In genomic region chr3:141431411-141432378, GRCh38 we compare ENCODE assay signal across 12 cellular contexts. TPM values are rescaled to one million over a fixed set of nuclear protein-coding genes. Genes with fewer than 3 reads are reported as not detected.
DNase-seq lines count a peak whose midpoint lies in the region; ATAC-seq and TF ChIP-seq lines count a peak whose summit lies in the region.
"Had no signal": no experiment of that assay in that cellular context is flagged by ENCODE, and none has a peak within 500 bp of the region (broad histone marks: within the 10 kb centered on the region; RNA-seq: fewer than 3 reads in every experiment).

No MANE protein-coding gene starts in this region.

- H3K9me3 ChIP-seq in Caco-2 (no peaks in the 10 kb centered on the region), adrenal gland (replicated peaks in 1 of 3) (no peaks in the 10 kb centered on the region)
- H3K9me3 ChIP-seq: SJSA1 had no signal

- peaks cover 44% of the 10 kb centered on the region for H3K4me1 Mint-ChIP-seq in Caco-2 (ENCODE audit: low read depth, unreplicated experiment)
- H3K4me1 Mint-ChIP-seq in activated CD8-positive, alpha-beta T cell treated with anti-CD3 and anti-CD28 coated beads, Interleukin-2, amount 10 ng/mL, durations not matched to agents 7 days and 5 days (ENCODE audit: low read depth), result no peaks in the 10 kb centered on the region

- intact Hi-C loops in Caco-2 (cut with micrococcal nuclease; ENCODE audit: unreplicated experiment) (loop anchor here (1.0 kb wide), 1 partner anchor 63 kb away; the partner anchor contains the start of gene ZBTB38), adrenal gland (cut with DNase I) (no loop called here)

- DNase-seq in Caco-2, result peak; percentile 53 to 69
- DNase-seq in amniotic epithelial cell (ENCODE audit: low read depth), result peak; percentile 65
- peak; percentile 34 for DNase-seq in islet precursor cell
- no peak for DNase-seq in RPMI8226
- DNase-seq in UCSD-AML1 (lab: John Stamatoyannopoulos, UW; ENCODE audit: unreplicated experiment), result no peak
- DNase-seq in activated CD8-positive, alpha-beta T cell treated with anti-CD3 and anti-CD28 coated beads, Interleukin-2, amount 10 ng/mL, durations not matched to agents 7 days and 5 days, result no peak
- DNase-seq in adrenal gland, result no peak
- DNase-seq: activated CD4-positive, alpha-beta memory T cell treated with anti-CD3 and anti-CD28 coated beads for 36 hours; natural killer cell had no signal

- H3K27me3 ChIP-seq in Caco-2 (replicated peaks; ENCODE audit: control insufficient read depth, insufficient read depth, low read length) (no peaks in the 10 kb centered on the region), rectal smooth muscle tissue (ENCODE audit: control insufficient read depth, insufficient read depth, low read length) (no peaks in the 10 kb centered on the region), adrenal gland (no peaks in the 10 kb centered on the region)
- H3K27me3 ChIP-seq: SJSA1 had no signal

- peak overlapping the region; percentile 85 for H3K27ac Mint-ChIP-seq in Caco-2 (ENCODE audit: unreplicated experiment)
- H3K27ac Mint-ChIP-seq in activated CD8-positive, alpha-beta T cell treated with anti-CD3 and anti-CD28 coated beads, Interleukin-2, amount 10 ng/mL, durations not matched to agents 7 days and 5 days, result no peak overlapping the region
- H3K27ac Mint-ChIP-seq: activated CD4-positive, alpha-beta memory T cell treated with anti-CD3 and anti-CD28 coated beads for 36 hours; natural killer cell had no signal

- peak overlapping the region; percentile 49 for H3K4me3 Mint-ChIP-seq in Caco-2 (ENCODE audit: unreplicated experiment)
- no peak overlapping the region for H3K4me3 Mint-ChIP-seq in activated CD8-positive, alpha-beta T cell treated with anti-CD3 and anti-CD28 coated beads, Interleukin-2, amount 10 ng/mL, durations not matched to agents 7 days and 5 days
- H3K4me3 Mint-ChIP-seq: activated CD4-positive, alpha-beta memory T cell treated with anti-CD3 and anti-CD28 coated beads for 36 hours; natural killer cell had no signal

- H3K27me3 Mint-ChIP-seq in Caco-2 (ENCODE audit: insufficient read depth, unreplicated experiment), result no peaks in the 10 kb centered on the region
- no peaks in the 10 kb centered on the region for H3K27me3 Mint-ChIP-seq in activated CD8-positive, alpha-beta T cell treated with anti-CD3 and anti-CD28 coated beads, Interleukin-2, amount 10 ng/mL, durations not matched to agents 7 days and 5 days (ENCODE audit: low read depth)
- H3K27me3 Mint-ChIP-seq: activated CD4-positive, alpha-beta memory T cell treated with anti-CD3 and anti-CD28 coated beads for 36 hours had no signal

- H3K27ac ChIP-seq in rectal smooth muscle tissue (ENCODE audit: low read depth, low read length), result peak overlapping the region; percentile 94
- peak overlapping the region in 2 of 5 donors; percentile 15 to 35 for H3K27ac ChIP-seq in adrenal gland
- H3K27ac ChIP-seq: C4-2B, SJSA1 had no signal

- no peak overlapping the region for H3K4me3 ChIP-seq in Caco-2 (ENCODE audit: low read depth, low read length)
- peak overlapping the region; percentile 51 for H3K4me3 ChIP-seq in rectal smooth muscle tissue (ENCODE audit: low read length)
- H3K4me3 ChIP-seq in adrenal gland, result no peak overlapping the region
- H3K4me3 ChIP-seq: SJSA1 had no signal

- H3K36me3 ChIP-seq in Caco-2 (ENCODE audit: control insufficient read depth, insufficient read depth, low read length) (no peaks in the 10 kb centered on the region; the same call in 1 of the 2 replicates), rectal smooth muscle tissue (ENCODE audit: control insufficient read depth, insufficient read depth, low read length) (peaks cover 3% of the 10 kb centered on the region), adrenal gland (replicated peaks in 1 of 2) (peaks cover 0 to 12% of the 10 kb centered on the region in 2 donors)

- no peak for ATAC-seq in activated CD8-positive, alpha-beta T cell treated with anti-CD3 and anti-CD28 coated beads, Interleukin-2, amount 10 ng/mL, durations not matched to agents 7 days and 5 days
- ATAC-seq: natural killer cell had no signal

- WGBS in adrenal gland, 4 donors, result 76 to 88% (median 83%) methylated on average over 18 of the region's 18 CpGs

- POLR2A ChIA-PET in Caco-2 (lab: Charles Lee), result interaction anchor here (0.6 to 1.2 kb wide), 4 partner anchors 13 to 142 kb away, joined by 3 to 5 read pairs (median 4); partner anchors contain the start of gene ZBTB38
- POLR2A ChIA-PET in activated CD8-positive, alpha-beta T cell treated with anti-CD3 and anti-CD28 coated beads, Interleukin-2, amount 10 ng/mL, durations not matched to agents 7 days and 5 days (lab: Charles Lee), result no interaction called here

- BruUV-seq in Caco-2 (replicated peaks; lab: Mats Ljungman, UMichigan), result TSS peak; percentile 57

- no peak for TF ChIP-seq POLR2A in adrenal gland (IDR thresholded peaks at IDR 0.05)

- H3K4me1 ChIP-seq in Caco-2 (peaks cover 50% of the 10 kb centered on the region), rectal smooth muscle tissue (ENCODE audit: control insufficient read depth, insufficient read depth, low read length) (peaks cover 60% of the 10 kb centered on the region), adrenal gland (replicated peaks in 1 of 2) (peaks cover 18 to 57% of the 10 kb centered on the region in 2 donors)
- H3K4me1 ChIP-seq: SJSA1 had no signal

- H3K36me3 Mint-ChIP-seq in Caco-2 (ENCODE audit: insufficient read depth, unreplicated experiment), result peaks cover 22% of the 10 kb centered on the region
- peaks cover 2% of the 10 kb centered on the region for H3K36me3 Mint-ChIP-seq in activated CD8-positive, alpha-beta T cell treated with anti-CD3 and anti-CD28 coated beads, Interleukin-2, amount 10 ng/mL, durations not matched to agents 7 days and 5 days (ENCODE audit: low read depth)
- H3K36me3 Mint-ChIP-seq: natural killer cell had no signal

- CTCF ChIA-PET in Caco-2 (lab: Charles Lee), result interaction anchor here (0.6 to 1.2 kb wide), 5 partner anchors 10 to 120 kb away, joined by 3 to 7 read pairs (median 3); no protein-coding TSS in a partner anchor
- CTCF ChIA-PET in activated CD8-positive, alpha-beta T cell treated with anti-CD3 and anti-CD28 coated beads, Interleukin-2, amount 10 ng/mL, durations not matched to agents 7 days and 5 days (lab: Charles Lee), result interaction anchor here (0.6 to 4.9 kb wide), 7 partner anchors 9 to 134 kb away, joined by 3 to 32 read pairs (median 11); no protein-coding TSS in a partner anchor

- TF ChIP-seq CTCF in Caco-2 (IDR thresholded peaks at IDR 0.05; ENCODE audit: insufficient read depth in 1 of 2, low read depth in 1 of 2, low read length in 1 of 2, severe bottlenecking in 1 of 2, unreplicated experiment in 1 of 2), result no peak
- TF ChIP-seq CTCF in adrenal gland (IDR thresholded peaks at IDR 0.05), result no peak

- no peaks in the 10 kb centered on the region for H3K9me3 Mint-ChIP-seq in Caco-2 (ENCODE audit: unreplicated experiment)
- no peaks in the 10 kb centered on the region for H3K9me3 Mint-ChIP-seq in activated CD8-positive, alpha-beta T cell treated with anti-CD3 and anti-CD28 coated beads, Interleukin-2, amount 10 ng/mL, durations not matched to agents 7 days and 5 days (ENCODE audit: insufficient read depth)
- H3K9me3 Mint-ChIP-seq: activated CD4-positive, alpha-beta memory T cell treated with anti-CD3 and anti-CD28 coated beads for 36 hours; natural killer cell had no signal

- no peak overlapping the region for H3K9ac ChIP-seq in rectal smooth muscle tissue (ENCODE audit: low read length)

RNA-seq across cellular contexts. Expression of gene RASA2, which starts 55.1 kb away (rescaled TPM):
- 17.2 and 26.7 TPM in 2 replicates for total RNA-seq in Caco-2 (2022)
- 10 to 100 TPM; 56.8 to 60.2 TPM for total RNA-seq in activated CD8-positive, alpha-beta T cell treated with anti-CD3 and anti-CD28 coated beads, Interleukin-2, amount 10 ng/mL, durations not matched to agents 7 days and 5 days
- 10 to 100 TPM in 6 of 8 donors, 1 to 10 TPM in 2; 8.8 to 52.5 (median 13.8) TPM for total RNA-seq in adrenal gland
- 1 to 10 TPM; 5.7 to 7.3 (median 6.3) TPM for polyA plus RNA-seq in adrenal gland

Comparison
In these comparisons a context has a peak if more than half of its experiments do, and no peak if none do; other contexts are left out.
1. DNase-seq: peak in Caco-2 (2 of 2), amniotic epithelial cell (single experiment) and islet precursor cell (single experiment); none in RPMI8226 (single experiment), UCSD-AML1 (single experiment), activated CD8-positive, alpha-beta T cell treated with anti-CD3 and anti-CD28 coated beads, Interleukin-2, amount 10 ng/mL, durations not matched to agents 7 days and 5 days (single experiment) and adrenal gland (0 of 7).